Comparison of ENCODE assay signal across 1 cellular context in genomic region chr16:3661922-3662321, GRCh38.
TF ChIP-seq lines count a peak whose summit lies in the region.

No MANE protein-coding gene starts in this region.

TF ChIP-seq in GM12878, 131 proteins besides CTCF, POLR2A, EP300 and RAD21 (continued from another document):
- TF ChIP-seq CEBPZ (IDR thresholded peaks at IDR 0.05; ENCODE audit: low read depth, low read length), result no peak
